ENCODE assay signal across 18 cellular contexts in the genomic region with DNA sequence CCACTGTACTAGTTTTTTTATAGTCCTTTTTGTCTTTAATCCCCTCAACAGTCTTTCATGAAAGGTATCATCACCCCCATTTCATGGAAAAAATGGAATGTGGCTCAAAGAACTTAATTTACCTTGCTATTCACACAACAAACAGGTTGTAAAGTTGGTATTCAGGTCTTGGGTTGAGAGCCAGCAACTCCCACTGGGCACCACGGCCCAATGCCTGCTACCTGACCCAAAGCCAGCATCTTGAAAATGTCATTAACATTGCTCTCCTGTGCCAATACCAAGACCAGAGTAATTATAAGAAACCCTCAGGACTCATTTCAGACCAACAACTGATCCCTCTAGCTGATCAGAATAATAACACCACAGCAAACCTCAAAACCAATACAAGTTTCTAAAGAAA.
A peak's percentile ranks its signal among the peaks of the same experiment; 100 is the strongest.
DNase-seq lines count a peak whose midpoint lies in the region; ATAC-seq, FAIRE-seq and TF ChIP-seq lines count a peak whose summit lies in the region.
"Had no signal": no experiment of that assay in that cellular context is flagged by ENCODE, and none has a peak within 500 bp of the region (broad histone marks: within the 10 kb centered on the region; RNA-seq: fewer than 3 reads in every experiment).

No MANE protein-coding gene starts in this region.

- DNase-seq in left ventricle myocardium inferior (no peak), right atrium auricular region (ENCODE audit: low spot score) (no peak), cerebellum (ENCODE audit: low spot score) (peak; percentile 6), thyroid gland (peak; percentile 50 to 70), lower leg skin (ENCODE audit: low spot score in 2 of 2) (no peak), urothelium cell line (ENCODE audit: low spot score) (no peak)
- DNase-seq: AML-193; CD4-positive, CD25-positive, alpha-beta regulatory T cell; DMS53; IMR-90 had no signal

- WGBS in thyroid gland, 2 donors = 56% methylated on average over 1 of the region's 1 CpG; no CpG with 5 or more reads in 1 of the 2 donors
- 65 to 73% methylated on average over 1 of the region's 1 CpG for WGBS in lower leg skin, 2 donors

- H3K27ac ChIP-seq in left ventricle myocardium inferior (replicated peaks) (no peak overlapping the region), right atrium auricular region (no peak overlapping the region), thyroid gland (no peak overlapping the region)
- H3K27ac ChIP-seq: 22Rv1; BLaER1 treated with 17β-estradiol and CSF1 and Interleukin-3, amounts not matched to agents 10 nM and 100 nM had no signal

- H3K27me3 ChIP-seq in left ventricle myocardium inferior (ENCODE audit: low read depth) = no peaks in the 10 kb centered on the region
- no peaks in the 10 kb centered on the region for H3K27me3 ChIP-seq in right atrium auricular region
- H3K27me3 ChIP-seq in thyroid gland = no peaks in the 10 kb centered on the region
- H3K27me3 ChIP-seq: BLaER1 treated with 17β-estradiol and CSF1 and Interleukin-3, amounts not matched to agents 10 nM and 100 nM had no signal

- H3K4me1 ChIP-seq in left ventricle myocardium inferior = peaks cover 18% of the 10 kb centered on the region
- H3K4me1 ChIP-seq in right atrium auricular region = no peaks in the 10 kb centered on the region
- peaks cover 22 to 29% of the 10 kb centered on the region in 2 donors for H3K4me1 ChIP-seq in thyroid gland
- H3K4me1 ChIP-seq: BLaER1 treated with 17β-estradiol and CSF1 and Interleukin-3, amounts not matched to agents 10 nM and 100 nM had no signal

- no peak for TF ChIP-seq CTCF in left ventricle myocardium inferior (IDR thresholded peaks at IDR 0.05; ENCODE audit: borderline replicate concordance)
- TF ChIP-seq CTCF in right atrium auricular region (IDR thresholded peaks at IDR 0.05) = no peak
- TF ChIP-seq CTCF in thyroid gland (IDR thresholded peaks at IDR 0.05) = no peak
- no peak for TF ChIP-seq CTCF in lower leg skin (IDR thresholded peaks at IDR 0.05)

- peak; percentile 59; the same call in 1 of the 2 replicates for TF ChIP-seq EP300 in Ishikawa (IDR thresholded peaks at IDR 0.05; ENCODE audit: borderline replicate concordance)

- no peak for FAIRE-seq in urothelium cell line (lab: Jason Lieb, UNC)
- FAIRE-seq: G401.6, GM12892, H54 had no signal

- TF ChIP-seq RAD21 in Ishikawa (IDR thresholded peaks at IDR 0.05; ENCODE audit: low read depth) = no peak

- intact Hi-C loops in left ventricle myocardium inferior (cut with micrococcal nuclease) = no loop called here
- intact Hi-C loops in thyroid gland (cut with DNase I) = no loop called here
- intact Hi-C loops in lower leg skin (cut with DNase I; ENCODE audit: low total_unique reads) = no loop called here

- H3K9me3 ChIP-seq in left ventricle myocardium inferior (replicated peaks) = peaks cover 6% of the 10 kb centered on the region
- no peaks in the 10 kb centered on the region for H3K9me3 ChIP-seq in right atrium auricular region
- no peaks in the 10 kb centered on the region for H3K9me3 ChIP-seq in thyroid gland

- H3K36me3 ChIP-seq in left ventricle myocardium inferior = no peaks in the 10 kb centered on the region
- H3K36me3 ChIP-seq in right atrium auricular region = no peaks in the 10 kb centered on the region
- H3K36me3 ChIP-seq in thyroid gland = no peaks in the 10 kb centered on the region
- H3K36me3 ChIP-seq: BLaER1 treated with 17β-estradiol and CSF1 and Interleukin-3, amounts not matched to agents 10 nM and 100 nM had no signal

- no peak for ATAC-seq in GM18870 (IDR thresholded peaks at IDR 0.05; ENCODE audit: unreplicated experiment)
- ATAC-seq: HCT116 had no signal

- H3K4me3 ChIP-seq in left ventricle myocardium inferior (peak overlapping the region; percentile 49), right atrium auricular region (no peak overlapping the region), thyroid gland (replicated peaks in 1 of 3) (no peak overlapping the region), lower leg skin (ENCODE audit: low read depth, poor library complexity, severe bottlenecking) (no peak overlapping the region)
- H3K4me3 ChIP-seq: BLaER1 treated with 17β-estradiol and CSF1 and Interleukin-3, amounts not matched to agents 10 nM and 100 nM had no signal

- no peak for TF ChIP-seq POLR2A in thyroid gland (IDR thresholded peaks at IDR 0.05)
- TF ChIP-seq POLR2A in lower leg skin (IDR thresholded peaks at IDR 0.05) = no peak

TF ChIP-seq in Ishikawa, 13 proteins besides CTCF, POLR2A, EP300 and RAD21:
- TF ChIP-seq TAF1 (IDR thresholded peaks at IDR 0.05; ENCODE audit: low read depth) (no peak), TEAD4 (IDR thresholded peaks at IDR 0.05) (peak; percentile 46; the same call in 1 of the 2 replicates), TCF12 (IDR thresholded peaks at IDR 0.05; ENCODE audit: low read depth) (0 out of 2 replicates have a peak, but pooled peaks have one; percentile 33), NFIC (IDR thresholded peaks at IDR 0.05) (peak; percentile 66)
TF ChIP-seq in Ishikawa: peak in this region for 3.

Comparison
In these comparisons a context has a peak if more than half of its experiments do, and no peak if none do; other contexts are left out.
1. DNase-seq: peak in cerebellum (single experiment) and thyroid gland (2 of 2); none in left ventricle myocardium inferior (single experiment), right atrium auricular region (single experiment), lower leg skin (0 of 2) and urothelium cell line (single experiment).